In the genomic region with DNA sequence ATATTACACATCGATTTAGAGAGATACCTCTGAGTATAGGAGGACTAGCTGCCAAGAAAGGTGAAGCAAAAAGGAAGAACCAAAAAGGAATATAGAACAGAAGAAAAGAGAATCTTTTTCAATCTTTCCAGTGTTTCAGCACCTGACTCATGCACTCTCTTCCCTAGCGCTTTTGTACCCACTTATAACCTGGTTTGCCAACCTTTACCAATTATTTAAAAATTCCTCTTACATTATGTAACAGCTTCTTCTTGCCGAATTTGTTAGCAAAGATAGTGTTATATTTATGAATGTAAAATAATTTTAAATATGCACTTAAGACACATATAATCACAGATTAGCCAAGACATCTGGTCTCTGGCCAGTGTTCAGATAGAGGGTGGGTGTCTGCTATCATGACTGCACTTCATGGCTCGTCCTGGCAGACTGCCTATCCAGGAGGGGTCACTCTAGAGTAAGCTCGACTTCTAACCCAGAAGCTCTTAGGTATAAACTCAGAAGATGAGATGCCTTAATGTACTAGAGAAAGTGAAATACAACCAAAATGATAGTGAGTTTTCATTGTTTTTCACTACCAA, we compare ENCODE assay signal across 9 cellular contexts.
A peak's percentile ranks its signal among the peaks of the same experiment; 100 is the strongest.
DNase-seq lines count a peak whose midpoint lies in the region; ATAC-seq and TF ChIP-seq lines count a peak whose summit lies in the region.
"Had no signal": no experiment of that assay in that cellular context is flagged by ENCODE, and none has a peak within 500 bp of the region (broad histone marks: within the 10 kb centered on the region; RNA-seq: fewer than 3 reads in every experiment).

No MANE protein-coding gene starts in this region.

- no peaks in the 10 kb centered on the region for H3K9me3 ChIP-seq in psoas muscle
- H3K9me3 ChIP-seq in colonic mucosa, result no peaks in the 10 kb centered on the region

- H3K4me3 ChIP-seq in epithelial cell of proximal tubule (ENCODE audit: low read depth, low read length), result no peak overlapping the region
- no peak overlapping the region for H3K4me3 ChIP-seq in psoas muscle
- H3K4me3 ChIP-seq in colonic mucosa, result no peak overlapping the region

- no peak overlapping the region for H3K27ac ChIP-seq in psoas muscle
- H3K27ac ChIP-seq in colonic mucosa, result no peak overlapping the region

- DNase-seq in NCI-H1105 treated with DMSO at 0.1 percent for 48 hours (lab: John Stamatoyannopoulos, UW) (peak; percentile 22), NCI-H1105 (lab: John Stamatoyannopoulos, UW) (no peak), NCI-H226 (peak; percentile 76), epithelial cell of proximal tubule (ENCODE audit: low read depth) (no peak), psoas muscle (peak; percentile 28 to 55), NCI-H2081 treated with DMSO at 0.1 percent for 48 hours (lab: John Stamatoyannopoulos, UW) (no peak), colonic mucosa (no peak), NCI-H128 (lab: John Stamatoyannopoulos, UW; ENCODE audit: unreplicated experiment) (no peak)
- DNase-seq: AML-193 had no signal

- peak; percentile 40 to 80 (median 60) for ATAC-seq in psoas muscle

- no peak overlapping the region for H3K9ac ChIP-seq in colonic mucosa (ENCODE audit: low read depth in 2 of 2, low read length in 2 of 2)

- intact Hi-C loops in psoas muscle (cut with DNase I) (no loop called here), colonic mucosa (cut with DNase I) (no loop called here)

- no peaks in the 10 kb centered on the region for H3K27me3 ChIP-seq in psoas muscle (ENCODE audit: insufficient read depth in 3 of 3, low read length in 2 of 3)
- H3K27me3 ChIP-seq in colonic mucosa, result no peaks in the 10 kb centered on the region

- 50 to 65% (median 58%) methylated on average over 5 of the region's 5 CpGs for WGBS in psoas muscle, 3 donors

- H3K36me3 ChIP-seq in psoas muscle (ENCODE audit: insufficient read depth in 1 of 2, low read depth in 1 of 2) (peaks cover 0 to 20% of the 10 kb centered on the region in 2 donors), colonic mucosa (no peaks in the 10 kb centered on the region)

- H3K4me1 ChIP-seq in psoas muscle (no peaks in the 10 kb centered on the region), colonic mucosa (no peaks in the 10 kb centered on the region)

- TF ChIP-seq CTCF in epithelial cell of proximal tubule (conservative IDR thresholded peaks at IDR 0.05; ENCODE audit: low read depth, low read length), result peak; percentile 57
- peak; percentile 29 for TF ChIP-seq CTCF in psoas muscle (IDR thresholded peaks at IDR 0.05)
- no peak for TF ChIP-seq CTCF in colonic mucosa (IDR thresholded peaks at IDR 0.05)

Comparison
In these comparisons a context has a peak if more than half of its experiments do, and no peak if none do; other contexts are left out.
1. DNase-seq: peak in NCI-H1105 treated with DMSO at 0.1 percent for 48 hours (single experiment), NCI-H226 (single experiment) and psoas muscle (2 of 2); none in NCI-H1105 (single experiment), epithelial cell of proximal tubule (single experiment), NCI-H2081 treated with DMSO at 0.1 percent for 48 hours (single experiment), colonic mucosa (single experiment) and NCI-H128 (single experiment).